Comparison of ENCODE assay signal across 8 cellular contexts in genomic region chr1:120723715-120724402, GRCh38. TPM values are rescaled to one million over a fixed set of nuclear protein-coding genes. Genes with fewer than 3 reads are reported as not detected.
DNase-seq lines count a peak whose midpoint lies in the region; ATAC-seq and TF ChIP-seq lines count a peak whose summit lies in the region.
"Not testable (repeated sequence)": the region's sequence is repeated elsewhere in the genome, so short reads cannot be mapped to it uniquely, and the experiment has no call there.

NBPF26 (plus strand) TSS chr1:120723945.

- peak; percentile 54 for ATAC-seq in HG03135 (IDR thresholded peaks at IDR 0.05; ENCODE audit: unreplicated experiment)

- intact Hi-C loops in CD14-positive monocyte (cut with micrococcal nuclease): not testable (repeated sequence)

- POLR2A ChIA-PET in RWPE1 (lab: Yijun Ruan, JAX; ENCODE audit: low non-redundant PET): not testable (repeated sequence)

- not testable (repeated sequence) for H3K4me1 Mint-ChIP-seq in CD14-positive monocyte; chondrocyte (ENCODE audit: low read depth); immature natural killer cell

- H3K27ac ChIP-seq in RWPE1: peak within 1 kb of the TSS; percentile 67

- H3K27me3 Mint-ChIP-seq in CD14-positive monocyte (ENCODE audit: low read depth in 3 of 3); chondrocyte (ENCODE audit: low read depth); immature natural killer cell (ENCODE audit: low read depth in 3 of 3): not testable (repeated sequence)

- H3K27ac Mint-ChIP-seq in CD14-positive monocyte (peak within 1 kb of the TSS in 5 of 7 donors; percentile 41 to 84 (median 68)), chondrocyte (ENCODE audit: unreplicated experiment) (peak within 1 kb of the TSS; percentile 68), immature natural killer cell (peak within 1 kb of the TSS in 1 of 6 donors; percentile 22)

- H3K4me3 Mint-ChIP-seq in CD14-positive monocyte (peak within 1 kb of the TSS; percentile 75 to 77), chondrocyte (ENCODE audit: unreplicated experiment) (peak within 1 kb of the TSS; percentile 69), immature natural killer cell (peak within 1 kb of the TSS; percentile 32 to 77 (median 66))

- H3K9me3 Mint-ChIP-seq in CD14-positive monocyte; chondrocyte (ENCODE audit: low read depth); immature natural killer cell: not testable (repeated sequence)

- DNase-seq in CD14-positive monocyte (ENCODE audit: low spot score): peak; percentile 84
- peak; percentile 28 for DNase-seq in RWPE1 (ENCODE audit: low spot score)
- DNase-seq in activated CD8-positive, alpha-beta memory T cell treated with anti-CD3 and anti-CD28 coated beads, Interleukin-2, amount 50 U/mL, for 24 hours (ENCODE audit: extremely low read depth): peak; percentile 9
- peak; percentile 69 for DNase-seq in chondrocyte (ENCODE audit: low spot score)
- peak; percentile 79 to 85 (median 83) for DNase-seq in immature natural killer cell
- peak; percentile 5 for DNase-seq in pons (ENCODE audit: low spot score)
- DNase-seq in stimulated activated CD8-positive, alpha-beta memory T cell treated with anti-CD3 and anti-CD28 coated beads, Interleukin-7, amount 100 ng/mL, for 24 hours (ENCODE audit: low read depth): peak; percentile 5

- CTCF ChIA-PET in RWPE1 (lab: Yijun Ruan, JAX): not testable (repeated sequence)

- not testable (repeated sequence) for TF ChIP-seq CTCF in CD14-positive monocyte (IDR thresholded peaks at IDR 0.05); RWPE1 (conservative IDR thresholded peaks at IDR 0.05; ENCODE audit: low read depth); chondrocyte (IDR thresholded peaks at IDR 0.05)

- H3K36me3 Mint-ChIP-seq in CD14-positive monocyte; chondrocyte (ENCODE audit: low read depth); immature natural killer cell: not testable (repeated sequence)

RNA-seq across cellular contexts. Expression of gene NBPF26, which starts in this region (rescaled TPM):
- 1 to 10 TPM; 6.0 to 8.5 TPM for polyA plus RNA-seq in CD14-positive monocyte
- 31.4 to 35.0 TPM (median 34.2 TPM) in 3 replicates for total RNA-seq in chondrocyte
- polyA plus RNA-seq in immature natural killer cell: 1 to 10 TPM; 2.0 to 4.0 (median 2.7) TPM

Comparison
In these comparisons a context has a peak if more than half of its experiments do, and no peak if none do; other contexts are left out.
1. Peak in every context shown above with its lines: DNase-seq, ATAC-seq and H3K27ac ChIP-seq.
2. DNase-seq: peak in every context shown above with its lines; median percentile 84 in CD14-positive monocyte; 83 in immature natural killer cell; 69 in chondrocyte; 28 in RWPE1; 9 in activated CD8-positive, alpha-beta memory T cell treated with anti-CD3 and anti-CD28 coated beads, Interleukin-2, amount 50 U/mL, for 24 hours; 5 in pons; 5 in stimulated activated CD8-positive, alpha-beta memory T cell treated with anti-CD3 and anti-CD28 coated beads, Interleukin-7, amount 100 ng/mL, for 24 hours.